Comparison of ENCODE assay signal across 8 cellular contexts in genomic region chr12:5578775-5579174, GRCh38.
"Had no signal": no experiment of that assay in that cellular context is flagged by ENCODE, and none has a peak within 500 bp of the region (broad histone marks: within the 10 kb centered on the region; RNA-seq: fewer than 3 reads in every experiment).

No MANE protein-coding gene starts in this region.

- ATAC-seq: GM12878 had no signal

- DNase-seq: GDM1, GF-D8 had no signal

- H3K4me3 ChIP-seq: GM12878 had no signal

- FAIRE-seq: G401.6, GM12878, GM12891, GM12892, GM18507, GM19239 had no signal
